1 cellular context compared by ENCODE assay signal in the genomic region with DNA sequence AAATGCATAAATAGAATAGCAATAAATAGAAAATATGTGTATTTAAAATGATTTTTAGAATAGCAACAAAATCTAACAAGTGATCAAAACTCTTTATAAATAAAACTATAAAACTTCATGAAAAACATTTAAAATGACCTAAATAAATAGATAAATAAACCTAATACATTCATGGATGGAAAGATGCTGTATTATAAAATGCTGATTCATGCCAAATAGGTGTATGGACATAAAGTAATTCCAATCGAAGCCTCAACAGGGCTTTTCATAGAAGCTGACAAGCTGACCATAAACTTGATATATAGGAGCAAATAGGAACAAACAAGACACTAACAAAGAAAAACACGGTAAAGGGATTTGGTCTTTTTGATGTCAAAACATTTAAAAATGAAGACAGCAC. TPM values are rescaled to one million over a fixed set of nuclear protein-coding genes. Genes with fewer than 3 reads are reported as not detected.
"Had no signal": no experiment of that assay in that cellular context is flagged by ENCODE, and none has a peak within 500 bp of the region (broad histone marks: within the 10 kb centered on the region; RNA-seq: fewer than 3 reads in every experiment).

No MANE protein-coding gene starts in this region.

RNA-seq across cellular contexts. Expression of a gene that starts 46.5 kb away (rescaled TPM):
- total RNA-seq: SK-MEL-5 had no signal
